8 cellular contexts compared by ENCODE assay signal in the genomic region with DNA sequence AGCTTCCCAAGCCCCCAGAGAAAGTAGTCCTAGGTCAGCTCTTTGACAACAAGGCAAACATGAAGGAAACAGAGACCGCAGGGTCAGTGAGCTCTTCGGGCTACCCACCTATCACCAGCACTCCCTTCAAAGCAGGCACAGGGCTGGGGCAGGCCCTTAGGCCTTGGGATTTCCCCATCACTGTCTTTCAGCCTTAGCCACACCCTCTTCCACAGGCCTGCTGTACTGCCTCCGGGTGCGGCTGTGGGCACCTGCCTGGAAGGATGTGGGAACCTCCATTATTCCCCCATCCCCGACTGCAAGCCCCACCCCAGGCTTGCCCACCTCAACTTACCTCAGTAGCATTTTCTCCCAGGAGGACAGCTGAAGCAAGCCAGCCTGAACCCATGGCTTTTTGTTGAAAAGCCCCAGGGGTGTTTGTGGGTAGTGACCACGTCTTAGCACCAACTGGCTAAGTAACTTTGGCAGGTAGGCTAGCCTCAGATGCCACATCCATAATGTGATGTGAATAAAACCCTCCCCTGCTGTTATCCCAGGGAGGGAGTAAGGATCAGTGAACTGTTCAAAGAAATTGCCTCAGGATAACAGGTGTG.
DNase-seq lines count a peak whose midpoint lies in the region; ATAC-seq and TF ChIP-seq lines count a peak whose summit lies in the region.

No MANE protein-coding gene starts in this region.

- peak; percentile 20 for DNase-seq in activated CD8-positive, alpha-beta memory T cell treated with anti-CD3 and anti-CD28 coated beads, Interleukin-2, amount 50 U/mL, for 4 hours
- DNase-seq in stimulated activated CD4-positive, alpha-beta T cell treated with anti-CD3 and anti-CD28 coated beads, Interleukin-15, amount 100 ng/mL, for 24 hours, result peak; percentile 56
- DNase-seq in epidermal melanocyte (ENCODE audit: insufficient read length, low spot score) (no peak), SKM-1 (lab: John Stamatoyannopoulos, UW; ENCODE audit: unreplicated experiment) (no peak), SK-N-SH (no peak), GF-D8 (lab: John Stamatoyannopoulos, UW) (no peak)

- H3K4me1 ChIP-seq in SK-N-SH (ENCODE audit: control insufficient read depth in 1 of 2, insufficient read depth in 2 of 2, low read depth in 1 of 2, low read length in 1 of 2), result no peaks in the 10 kb centered on the region; a peak in 1 of 4 replicates

- H4K20me1 ChIP-seq in SK-N-SH (ENCODE audit: insufficient read depth), result no peaks in the 10 kb centered on the region

- no peaks in the 10 kb centered on the region for H3K9me3 ChIP-seq in SK-N-SH

- no peak for TF ChIP-seq EP300 in SK-N-SH (IDR thresholded peaks at IDR 0.05; ENCODE audit: borderline replicate concordance in 1 of 2, low read depth in 1 of 2, low read length in 1 of 2)

- no peak for TF ChIP-seq CTCF in SK-N-SH (IDR thresholded peaks at IDR 0.05)

- H3F3A ChIP-seq in SK-N-SH (replicated peaks; ENCODE audit: insufficient read depth), result peaks cover 8% of the 10 kb centered on the region

- ATAC-seq in GM19351 (IDR thresholded peaks at IDR 0.05; ENCODE audit: unreplicated experiment) (peak; percentile 99), HG03097 (IDR thresholded peaks at IDR 0.05; ENCODE audit: low FRiP score, unreplicated experiment) (peak; percentile 80)

- H3K9me2 ChIP-seq in SK-N-SH, result no peaks in the 10 kb centered on the region

- no peaks in the 10 kb centered on the region for H3K36me3 ChIP-seq in SK-N-SH (replicated peaks in 1 of 2; ENCODE audit: control insufficient read depth in 1 of 2, insufficient read depth in 2 of 2, low read length in 1 of 2)

- no peak overlapping the region for H2AFZ ChIP-seq in SK-N-SH (ENCODE audit: low read depth)

- CTCF ChIA-PET in SK-N-SH (lab: Yijun Ruan, JAX), result no interaction called here

- TF ChIP-seq RAD21 in SK-N-SH (IDR thresholded peaks at IDR 0.05; ENCODE audit: low read length), result no peak

- 90% methylated on average over 5 of the region's 6 CpGs for WGBS in SK-N-SH (ENCODE audit: low lambda C conversion rate)

- no peak overlapping the region for H3K9ac ChIP-seq in SK-N-SH

- H3K27me3 ChIP-seq in SK-N-SH (ENCODE audit: insufficient read depth), result no peaks in the 10 kb centered on the region

- POLR2A ChIA-PET in SK-N-SH (lab: Yijun Ruan, JAX), result no interaction called here

- H3K27ac ChIP-seq in SK-N-SH (ENCODE audit: low read depth in 2 of 2, low read length in 1 of 2), result no peak overlapping the region

- H3K4me3 ChIP-seq in SK-N-SH (ENCODE audit: low read depth in 2 of 2, low read length in 1 of 2), result no peak overlapping the region

- no peak overlapping the region for H3K4me2 ChIP-seq in SK-N-SH

- no peaks in the 10 kb centered on the region for H3K79me2 ChIP-seq in SK-N-SH (ENCODE audit: insufficient read depth)

TF ChIP-seq in SK-N-SH, 30 proteins besides CTCF, POLR2A, EP300 and RAD21:
- no peak for TF ChIP-seq GATA2 (CRISPR knock-in tag; IDR thresholded peaks at IDR 0.05)
- TF ChIP-seq SMC3 (IDR thresholded peaks at IDR 0.05; ENCODE audit: low read depth, low read length), result no peak
- TF ChIP-seq RFX5 (IDR thresholded peaks at IDR 0.05; ENCODE audit: low read length), result no peak
- no peak for TF ChIP-seq NFIC (IDR thresholded peaks at IDR 0.05; ENCODE audit: borderline replicate concordance)
- TF ChIP-seq, protein P1, sequence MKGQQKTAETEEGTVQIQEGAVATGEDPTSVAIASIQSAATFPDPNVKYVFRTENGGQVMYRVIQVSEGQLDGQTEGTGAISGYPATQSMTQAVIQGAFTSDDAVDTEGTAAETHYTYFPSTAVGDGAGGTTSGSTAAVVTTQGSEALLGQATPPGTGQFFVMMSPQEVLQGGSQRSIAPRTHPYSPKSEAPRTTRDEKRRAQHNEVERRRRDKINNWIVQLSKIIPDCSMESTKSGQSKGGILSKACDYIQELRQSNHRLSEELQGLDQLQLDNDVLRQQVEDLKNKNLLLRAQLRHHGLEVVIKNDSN (IDR thresholded peaks at IDR 0.05; ENCODE audit: borderline replicate concordance, low read depth), result no peak
- TF ChIP-seq, protein P2, sequence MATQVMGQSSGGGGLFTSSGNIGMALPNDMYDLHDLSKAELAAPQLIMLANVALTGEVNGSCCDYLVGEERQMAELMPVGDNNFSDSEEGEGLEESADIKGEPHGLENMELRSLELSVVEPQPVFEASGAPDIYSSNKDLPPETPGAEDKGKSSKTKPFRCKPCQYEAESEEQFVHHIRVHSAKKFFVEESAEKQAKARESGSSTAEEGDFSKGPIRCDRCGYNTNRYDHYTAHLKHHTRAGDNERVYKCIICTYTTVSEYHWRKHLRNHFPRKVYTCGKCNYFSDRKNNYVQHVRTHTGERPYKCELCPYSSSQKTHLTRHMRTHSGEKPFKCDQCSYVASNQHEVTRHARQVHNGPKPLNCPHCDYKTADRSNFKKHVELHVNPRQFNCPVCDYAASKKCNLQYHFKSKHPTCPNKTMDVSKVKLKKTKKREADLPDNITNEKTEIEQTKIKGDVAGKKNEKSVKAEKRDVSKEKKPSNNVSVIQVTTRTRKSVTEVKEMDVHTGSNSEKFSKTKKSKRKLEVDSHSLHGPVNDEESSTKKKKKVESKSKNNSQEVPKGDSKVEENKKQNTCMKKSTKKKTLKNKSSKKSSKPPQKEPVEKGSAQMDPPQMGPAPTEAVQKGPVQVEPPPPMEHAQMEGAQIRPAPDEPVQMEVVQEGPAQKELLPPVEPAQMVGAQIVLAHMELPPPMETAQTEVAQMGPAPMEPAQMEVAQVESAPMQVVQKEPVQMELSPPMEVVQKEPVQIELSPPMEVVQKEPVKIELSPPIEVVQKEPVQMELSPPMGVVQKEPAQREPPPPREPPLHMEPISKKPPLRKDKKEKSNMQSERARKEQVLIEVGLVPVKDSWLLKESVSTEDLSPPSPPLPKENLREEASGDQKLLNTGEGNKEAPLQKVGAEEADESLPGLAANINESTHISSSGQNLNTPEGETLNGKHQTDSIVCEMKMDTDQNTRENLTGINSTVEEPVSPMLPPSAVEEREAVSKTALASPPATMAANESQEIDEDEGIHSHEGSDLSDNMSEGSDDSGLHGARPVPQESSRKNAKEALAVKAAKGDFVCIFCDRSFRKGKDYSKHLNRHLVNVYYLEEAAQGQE (IDR thresholded peaks at IDR 0.05; ENCODE audit: low read depth, low read length), result no peak
- no peak for TF ChIP-seq ELF1 (IDR thresholded peaks at IDR 0.05)
- TF ChIP-seq, protein P3, sequence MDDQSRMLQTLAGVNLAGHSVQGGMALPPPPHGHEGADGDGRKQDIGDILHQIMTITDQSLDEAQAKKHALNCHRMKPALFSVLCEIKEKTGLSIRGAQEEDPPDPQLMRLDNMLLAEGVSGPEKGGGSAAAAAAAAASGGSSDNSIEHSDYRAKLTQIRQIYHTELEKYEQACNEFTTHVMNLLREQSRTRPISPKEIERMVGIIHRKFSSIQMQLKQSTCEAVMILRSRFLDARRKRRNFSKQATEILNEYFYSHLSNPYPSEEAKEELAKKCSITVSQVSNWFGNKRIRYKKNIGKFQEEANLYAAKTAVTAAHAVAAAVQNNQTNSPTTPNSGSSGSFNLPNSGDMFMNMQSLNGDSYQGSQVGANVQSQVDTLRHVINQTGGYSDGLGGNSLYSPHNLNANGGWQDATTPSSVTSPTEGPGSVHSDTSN (IDR thresholded peaks at IDR 0.05), result no peak
TF ChIP-seq in SK-N-SH: peak in this region for 0.

Comparison
In these comparisons a context has a peak if more than half of its experiments do, and no peak if none do; other contexts are left out.
1. DNase-seq: peak in activated CD8-positive, alpha-beta memory T cell treated with anti-CD3 and anti-CD28 coated beads, Interleukin-2, amount 50 U/mL, for 4 hours (single experiment) and stimulated activated CD4-positive, alpha-beta T cell treated with anti-CD3 and anti-CD28 coated beads, Interleukin-15, amount 100 ng/mL, for 24 hours (single experiment); none in epidermal melanocyte (single experiment), SKM-1 (single experiment), SK-N-SH (single experiment) and GF-D8 (single experiment).